Comparison of ENCODE assay signal across 7 cellular contexts in the genomic region with DNA sequence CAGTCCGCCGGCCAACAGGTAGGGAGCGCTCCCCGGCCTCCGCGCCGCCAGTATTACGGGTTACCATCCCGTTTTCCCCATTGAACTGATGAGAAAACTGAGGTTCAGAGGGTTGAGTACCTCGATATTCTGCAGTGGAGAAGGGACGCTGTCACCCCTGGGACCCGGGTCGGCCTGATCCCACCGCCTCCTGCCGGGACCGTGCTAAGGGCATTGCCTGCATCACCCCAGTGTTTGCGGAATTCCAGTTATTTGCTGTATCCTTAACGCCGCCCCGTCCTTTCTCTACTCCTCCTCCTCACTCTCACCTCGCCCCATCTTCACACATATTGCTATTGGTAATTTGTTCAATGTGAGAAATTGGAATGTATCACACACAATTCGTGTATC.
DNase-seq lines count a peak whose midpoint lies in the region; ATAC-seq lines count a peak whose summit lies in the region.

No MANE protein-coding gene starts in this region.

- H3K9me3 ChIP-seq in HAP-1 = no peaks in the 10 kb centered on the region
- no peaks in the 10 kb centered on the region for H3K9me3 ChIP-seq in stomach smooth muscle (ENCODE audit: control insufficient read depth in 2 of 2, low read length in 2 of 2)

- H3K4me1 ChIP-seq in HAP-1 (peaks cover 10% of the 10 kb centered on the region), stomach smooth muscle (ENCODE audit: control insufficient read depth, insufficient read depth, low read length) (peaks cover 38% of the 10 kb centered on the region)

- H3K4me3 ChIP-seq in HAP-1 (peak overlapping the region; percentile 53), stomach smooth muscle (ENCODE audit: low read length in 2 of 2) (peak overlapping the region; percentile 80 to 89)

- in situ Hi-C loops in HAP-1 (cut with MboI; ENCODE audit: low sequenced_read_pairs) = no loop called here

- H3K4me1 Mint-ChIP-seq in activated naive CD8-positive, alpha-beta T cell (ENCODE audit: low read depth) = peaks cover 16% of the 10 kb centered on the region

- H3K36me3 Mint-ChIP-seq in activated naive CD8-positive, alpha-beta T cell = no peaks in the 10 kb centered on the region

- peak in 1 of 2 experiments; percentile 34 for DNase-seq in HAP-1 (ENCODE audit: low spot score in 2 of 2)
- peak; percentile 25 for DNase-seq in iPS-NIHi7 (ENCODE audit: extremely low spot score)
- no peak for DNase-seq in dedifferentiated amniotic fluid mesenchymal stem cell (ENCODE audit: extremely low spot score)

- no peak overlapping the region for H3K27ac ChIP-seq in stomach smooth muscle (ENCODE audit: low read length)

- peaks cover 38% of the 10 kb centered on the region for H3K27me3 Mint-ChIP-seq in activated naive CD8-positive, alpha-beta T cell

- no peaks in the 10 kb centered on the region for H3K36me3 ChIP-seq in HAP-1 (replicated peaks)
- no peaks in the 10 kb centered on the region for H3K36me3 ChIP-seq in stomach smooth muscle (ENCODE audit: control insufficient read depth in 2 of 2, insufficient read depth in 2 of 2, low read length in 2 of 2)

- H3K9ac ChIP-seq in stomach smooth muscle (ENCODE audit: low read length in 2 of 2) = peak overlapping the region; percentile 58

- no peaks in the 10 kb centered on the region for H3K9me3 Mint-ChIP-seq in activated naive CD8-positive, alpha-beta T cell (ENCODE audit: low read depth)

- no peak overlapping the region for H3K27ac Mint-ChIP-seq in activated naive CD8-positive, alpha-beta T cell

- H3K27me3 ChIP-seq in HAP-1 (ENCODE audit: low read depth) (no peaks in the 10 kb centered on the region), stomach smooth muscle (ENCODE audit: control insufficient read depth in 1 of 2, insufficient read depth in 2 of 2, low read length in 2 of 2) (peaks cover 0 to 2% of the 10 kb centered on the region in 2 donors)

- ATAC-seq in HG03565 (IDR thresholded peaks at IDR 0.05; ENCODE audit: unreplicated experiment) = no peak
- no peak for ATAC-seq in HG03571 (IDR thresholded peaks at IDR 0.05; ENCODE audit: unreplicated experiment)

- H3K4me3 Mint-ChIP-seq in activated naive CD8-positive, alpha-beta T cell = peak overlapping the region; percentile 70
